In the genomic region with DNA sequence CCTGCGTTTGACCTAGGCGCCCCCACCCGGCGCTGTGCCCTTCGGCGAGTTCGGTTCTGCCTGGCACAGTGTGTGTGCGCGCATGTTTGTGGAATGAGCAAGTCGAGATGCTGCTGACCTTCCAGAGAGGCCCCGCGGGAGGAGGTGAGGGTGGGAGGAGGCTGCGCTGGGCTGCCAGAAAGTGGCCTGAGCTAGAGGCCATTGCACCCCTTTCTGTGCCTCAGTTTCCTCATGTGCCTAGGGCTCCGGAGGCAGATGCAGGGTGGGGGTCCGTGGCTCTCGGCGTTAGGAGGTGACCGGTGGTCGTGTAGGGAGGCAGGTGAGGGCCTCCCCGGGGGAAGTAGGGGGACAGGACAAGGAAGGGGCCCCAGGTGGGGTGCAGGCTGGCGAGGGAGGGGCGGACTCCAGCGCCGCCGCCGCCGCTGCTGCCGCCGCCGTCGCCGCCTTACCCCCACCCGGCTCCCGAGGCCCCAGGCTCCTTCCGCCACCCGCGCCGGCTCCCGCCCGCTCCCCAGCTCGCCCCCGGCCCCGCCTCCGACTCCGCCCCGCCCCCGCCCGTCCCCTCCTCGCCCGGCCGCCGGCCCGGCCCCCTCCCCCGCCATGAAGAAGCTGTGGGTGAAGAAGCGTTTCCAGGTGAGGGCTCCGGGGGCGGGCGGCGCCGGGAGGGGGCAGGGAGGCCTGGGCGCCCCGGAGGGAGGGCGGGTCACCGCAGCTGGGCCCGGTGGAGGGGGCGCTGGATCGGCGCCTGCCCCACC, we compare ENCODE assay signal across 8 cellular contexts. TPM values are rescaled to one million over a fixed set of nuclear protein-coding genes. Genes with fewer than 3 reads are reported as not detected.
A peak's percentile ranks its signal among the peaks of the same experiment; 100 is the strongest.
DNase-seq lines count a peak whose midpoint lies in the region; ATAC-seq, FAIRE-seq and TF ChIP-seq lines count a peak whose summit lies in the region.

No MANE protein-coding gene starts in this region.

- no peaks in the 10 kb centered on the region for H3K36me3 ChIP-seq in CD4-positive, CD25-positive, alpha-beta regulatory T cell (ENCODE audit: control insufficient read depth, insufficient read depth, low read length)
- H3K36me3 ChIP-seq in H1 (ENCODE audit: control insufficient read depth in 2 of 4, insufficient read depth in 4 of 4, low read length in 3 of 4) = no peaks in the 10 kb centered on the region

- no peak overlapping the region for H3K4ac ChIP-seq in H1 (replicated peaks; ENCODE audit: insufficient read length, low read depth, low read length)

- H3K56ac ChIP-seq in H1 (replicated peaks; ENCODE audit: insufficient read length, low read depth, low read length) = no peak overlapping the region

- H2BK15ac ChIP-seq in H1 (ENCODE audit: low read length) = peak overlapping the region; percentile 72; the same call in 1 of the 2 replicates

- no peak overlapping the region for H2BK120ac ChIP-seq in H1 (replicated peaks; ENCODE audit: low read depth, low read length)

- H3K27ac ChIP-seq in CD4-positive, CD25-positive, alpha-beta regulatory T cell (ENCODE audit: insufficient read depth, low read length, poor library complexity, severe bottlenecking) = no peak overlapping the region
- no peak overlapping the region for H3K27ac ChIP-seq in H1 (ENCODE audit: low read depth, low read length)

- H3K4me3 ChIP-seq in CD4-positive, CD25-positive, alpha-beta regulatory T cell (ENCODE audit: low read depth, low read length) = no peak overlapping the region
- H3K4me3 ChIP-seq in H1 (ENCODE audit: extremely low read depth in 1 of 4, insufficient read depth in 2 of 4, low read depth in 3 of 4, low read length in 4 of 4) = peak overlapping the region; percentile 47 to 66 (median 54)

- peak overlapping the region; percentile 85 for H3K18ac ChIP-seq in H1 (ENCODE audit: extremely low read depth, low read length)

- CTCF ChIA-PET in activated CD4-positive, alpha-beta memory T cell treated with anti-CD3 and anti-CD28 coated beads, Interleukin-2, amount 10 ng/mL, durations not matched to agents 7 days and 5 days (lab: Charles Lee) = no interaction called here
- CTCF ChIA-PET in H1 (lab: Charles Lee; ENCODE audit: partially characterized antibody) = interaction anchor here (1.1 to 113.1 kb wide), 4 partner anchors 17 to 53 kb away, joined by 3 to 7248 read pairs (median 3717); a partner anchor contains a TSS

- H3K27ac Mint-ChIP-seq in CD4-positive, CD25-positive, alpha-beta regulatory T cell = no peak overlapping the region
- H3K27ac Mint-ChIP-seq in activated CD4-positive, alpha-beta memory T cell treated with anti-CD3 and anti-CD28 coated beads, Interleukin-2, amount 10 ng/mL, durations not matched to agents 7 days and 5 days = no peak overlapping the region
- peak overlapping the region; percentile 92 for H3K27ac Mint-ChIP-seq in mesothelial cell of epicardium

- no peak overlapping the region for H2BK20ac ChIP-seq in H1 (ENCODE audit: low read length)

- H3K36me3 Mint-ChIP-seq in CD4-positive, CD25-positive, alpha-beta regulatory T cell = no peaks in the 10 kb centered on the region
- H3K36me3 Mint-ChIP-seq in activated CD4-positive, alpha-beta memory T cell treated with anti-CD3 and anti-CD28 coated beads, Interleukin-2, amount 10 ng/mL, durations not matched to agents 7 days and 5 days (ENCODE audit: low read depth) = no peaks in the 10 kb centered on the region
- no peaks in the 10 kb centered on the region for H3K36me3 Mint-ChIP-seq in mesothelial cell of epicardium

- H4K5ac ChIP-seq in H1 (ENCODE audit: insufficient read length, low read depth, low read length) = peak overlapping the region; percentile 26

- no peak overlapping the region for H2AK5ac ChIP-seq in H1 (ENCODE audit: low read depth, low read length)

- H4K91ac ChIP-seq in H1 (replicated peaks; ENCODE audit: insufficient read length, low read length) = peak overlapping the region; percentile 92

- H3K79me1 ChIP-seq in H1 (ENCODE audit: low read depth, low read length) = no peaks in the 10 kb centered on the region

- DNase-seq in CD4-positive, CD25-positive, alpha-beta regulatory T cell = peak; percentile 24 to 30 (median 30)
- DNase-seq in LoVo (ENCODE audit: low spot score) = peak; percentile 18
- peak; percentile 25 for DNase-seq in activated CD4-positive, alpha-beta memory T cell treated with anti-CD3 and anti-CD28 coated beads, Interleukin-2, amount 10 ng/mL, durations not matched to agents 7 days and 5 days
- peak in 1 of 2 experiments; percentile 68 for DNase-seq in H1 (ENCODE audit: low read depth in 1 of 2, low spot score in 2 of 2)
- no peak for DNase-seq in mesothelial cell of epicardium (ENCODE audit: low spot score in 2 of 2, unreplicated experiment in 2 of 2)
- DNase-seq in stimulated activated naive CD4-positive, alpha-beta T cell (lab: John Stamatoyannopoulos, UW) = peak; percentile 22 to 66 (median 49)
- DNase-seq in SK-N-DZ (ENCODE audit: low spot score) = no peak

- peaks cover 0 to 19% (median 2%) of the 10 kb centered on the region in 4 donors for H3K4me1 Mint-ChIP-seq in CD4-positive, CD25-positive, alpha-beta regulatory T cell
- H3K4me1 Mint-ChIP-seq in activated CD4-positive, alpha-beta memory T cell treated with anti-CD3 and anti-CD28 coated beads, Interleukin-2, amount 10 ng/mL, durations not matched to agents 7 days and 5 days = peaks cover 9% of the 10 kb centered on the region
- peaks cover 31% of the 10 kb centered on the region for H3K4me1 Mint-ChIP-seq in mesothelial cell of epicardium

- H3K9me3 ChIP-seq in CD4-positive, CD25-positive, alpha-beta regulatory T cell (ENCODE audit: control insufficient read depth in 2 of 2, low read length in 2 of 2) = no peaks in the 10 kb centered on the region
- no peaks in the 10 kb centered on the region for H3K9me3 ChIP-seq in H1 (ENCODE audit: insufficient read depth in 2 of 2, low read depth in 1 of 2, low read length in 1 of 2)

- no peak for TF ChIP-seq EP300 in H1 (IDR thresholded peaks at IDR 0.05; ENCODE audit: borderline replicate concordance in 1 of 2, low read depth in 2 of 2, low read length in 2 of 2)

- 9% methylated on average over 25 of the region's 68 CpGs; no CpG with 5 or more reads in 1 of the 2 experiments for WGBS in H1 (ENCODE audit: extremely low coverage in 1 of 2, insufficient coverage in 1 of 2, insufficient read length in 1 of 2, insufficient replicate concordance in 2 of 2, low coverage in 1 of 2, low lambda C conversion rate in 2 of 2, missing lambda C conversion rate in 1 of 2), 2 experiments

- TF ChIP-seq CTCF in H1 (IDR thresholded peaks at IDR 0.05; ENCODE audit: control extremely low read depth in 1 of 3, insufficient read depth in 1 of 3, low read depth in 1 of 3, low read length in 3 of 3) = no peak
- TF ChIP-seq CTCF in mesothelial cell of epicardium (IDR thresholded peaks at IDR 0.05; ENCODE audit: unreplicated experiment) = no peak

- peaks cover 6% of the 10 kb centered on the region; the same call in 1 of the 2 replicates for H3K23me2 ChIP-seq in H1 (ENCODE audit: low read depth, low read length)

- no peak for FAIRE-seq in H1 (lab: Jason Lieb, UNC)

- peaks cover 0 to 5% (median 0%) of the 10 kb centered on the region in 7 donors for H3K9me3 Mint-ChIP-seq in CD4-positive, CD25-positive, alpha-beta regulatory T cell
- H3K9me3 Mint-ChIP-seq in activated CD4-positive, alpha-beta memory T cell treated with anti-CD3 and anti-CD28 coated beads, Interleukin-2, amount 10 ng/mL, durations not matched to agents 7 days and 5 days = no peaks in the 10 kb centered on the region
- no peaks in the 10 kb centered on the region for H3K9me3 Mint-ChIP-seq in mesothelial cell of epicardium

- peaks cover 12% of the 10 kb centered on the region for H3K27me3 ChIP-seq in CD4-positive, CD25-positive, alpha-beta regulatory T cell (ENCODE audit: control insufficient read depth, insufficient read depth, low read length)
- peaks cover 0 to 17% (median 11%) of the 10 kb centered on the region in 4 experiments; a peak in 5 of 7 replicates for H3K27me3 ChIP-seq in H1 (replicated peaks in 1 of 4; ENCODE audit: control insufficient read depth in 3 of 4, extremely low read depth in 1 of 4, insufficient read depth in 3 of 4, low read length in 3 of 4)

- peaks cover 0 to 11% of the 10 kb centered on the region in 2 experiments for H4K20me1 ChIP-seq in H1 (replicated peaks in 1 of 2; ENCODE audit: control insufficient read depth in 1 of 2, insufficient read depth in 2 of 2, low read length in 2 of 2)

- H2BK5ac ChIP-seq in H1 (ENCODE audit: low read depth, low read length) = peak overlapping the region; percentile 78; the same call in 1 of the 2 replicates

- no peak overlapping the region; the same call in 1 of the 2 replicates for H2BK12ac ChIP-seq in H1 (ENCODE audit: low read depth, low read length)

- no peak overlapping the region for H3K9ac ChIP-seq in H1 (replicated peaks in 1 of 4; ENCODE audit: extremely low read depth in 1 of 4, low read depth in 3 of 4, low read length in 3 of 4)

- peaks cover 6% of the 10 kb centered on the region for H3K4me1 ChIP-seq in CD4-positive, CD25-positive, alpha-beta regulatory T cell (ENCODE audit: control insufficient read depth, insufficient read depth, low read length, poor library complexity, severe bottlenecking)
- peaks cover 0 to 19% (median 7%) of the 10 kb centered on the region in 4 experiments; a peak in 6 of 7 replicates for H3K4me1 ChIP-seq in H1 (replicated peaks in 1 of 4; ENCODE audit: control insufficient read depth in 3 of 4, insufficient read depth in 4 of 4, low read length in 3 of 4)

- H3K4me3 Mint-ChIP-seq in CD4-positive, CD25-positive, alpha-beta regulatory T cell = peak overlapping the region; percentile 27 to 83 (median 78)
- H3K4me3 Mint-ChIP-seq in activated CD4-positive, alpha-beta memory T cell treated with anti-CD3 and anti-CD28 coated beads, Interleukin-2, amount 10 ng/mL, durations not matched to agents 7 days and 5 days = peak overlapping the region; percentile 33
- peak overlapping the region; percentile 85 for H3K4me3 Mint-ChIP-seq in mesothelial cell of epicardium

- peak; percentile 32 to 61 for ATAC-seq in CD4-positive, CD25-positive, alpha-beta regulatory T cell (ENCODE audit: low read depth in 2 of 2)
- ATAC-seq in HG02759 (IDR thresholded peaks at IDR 0.05; ENCODE audit: unreplicated experiment) = no peak

- POLR2A ChIA-PET in activated CD4-positive, alpha-beta memory T cell treated with anti-CD3 and anti-CD28 coated beads, Interleukin-2, amount 10 ng/mL, durations not matched to agents 7 days and 5 days (lab: Charles Lee) = no interaction called here
- POLR2A ChIA-PET in H1 (lab: Charles Lee; ENCODE audit: partially characterized antibody) = interaction anchor here (1.0 to 1.9 kb wide), 10 partner anchors 11 to 86 kb away, joined by 3 to 5 read pairs (median 4); no protein-coding TSS in a partner anchor

- peak overlapping the region; percentile 28; the same call in 1 of the 2 replicates for H2AFZ ChIP-seq in H1 (ENCODE audit: low read length)

- no peak overlapping the region for H4K8ac ChIP-seq in H1 (ENCODE audit: extremely low read depth, insufficient read depth, low read length)

- H3K79me2 ChIP-seq in H1 (ENCODE audit: control insufficient read depth in 1 of 2, insufficient read depth in 2 of 2, low read length in 2 of 2) = no peaks in the 10 kb centered on the region

- peak overlapping the region; percentile 71 to 98 for H3K4me2 ChIP-seq in H1 (ENCODE audit: insufficient read depth in 1 of 2, low read depth in 2 of 2, low read length in 2 of 2)

- TF ChIP-seq RAD21 in H1 (IDR thresholded peaks at IDR 0.05 in 1 of 2, conservative IDR thresholded peaks at IDR 0.05 in 1 of 2; ENCODE audit: low read depth in 2 of 2, low read length in 2 of 2) = no peak

- no peak overlapping the region for H3K23ac ChIP-seq in H1 (ENCODE audit: insufficient read length)

- no peak overlapping the region for H3K14ac ChIP-seq in H1 (ENCODE audit: insufficient read length)

- no peak for TF ChIP-seq POLR2A in H1 (IDR thresholded peaks at IDR 0.05; ENCODE audit: control extremely low read depth in 1 of 2, low read depth in 2 of 2, low read length in 2 of 2)

- peaks cover 47% of the 10 kb centered on the region for H3K27me3 Mint-ChIP-seq in CD4-positive, CD25-positive, alpha-beta regulatory T cell
- H3K27me3 Mint-ChIP-seq in activated CD4-positive, alpha-beta memory T cell treated with anti-CD3 and anti-CD28 coated beads, Interleukin-2, amount 10 ng/mL, durations not matched to agents 7 days and 5 days = peaks cover 33% of the 10 kb centered on the region
- H3K27me3 Mint-ChIP-seq in mesothelial cell of epicardium (ENCODE audit: low read depth) = no peaks in the 10 kb centered on the region

RNA-seq across cellular contexts. Expression of a gene that starts 7.0 kb away (rescaled TPM):
- total RNA-seq in CD4-positive, CD25-positive, alpha-beta regulatory T cell = 4.1 TPM
- polyA plus RNA-seq in CD4-positive, CD25-positive, alpha-beta regulatory T cell = under 1 TPM in 1 of 4 donors, not detected in 3; 0.20 TPM
- total RNA-seq in activated CD4-positive, alpha-beta memory T cell treated with anti-CD3 and anti-CD28 coated beads, Interleukin-2, amount 10 ng/mL, durations not matched to agents 7 days and 5 days = 1 to 10 TPM in 1 of 2 experiments, under 1 TPM in 1; 0.20 to 1.1 TPM
- total RNA-seq in H1 (2021; fragmentation: NEBNext Ultra II Directional; extraction: Animal tissue kit (Norgen Biotek cat#: 25700)) = 32.0 and 36.7 TPM in 2 replicates
- 19.9 and 37.1 TPM in 2 replicates for polyA plus RNA-seq in H1 (2011; rRNA removed)
- 41.0 TPM for polyA plus RNA-seq in H1 (2011; cell fraction: cytosol; rRNA removed)
- 98.6 TPM for polyA plus RNA-seq in H1 (2011; cell fraction: nucleus; rRNA removed)
- polyA plus RNA-seq in H1 (2012, experiment 1 of 2) = 20.0 to 41.3 TPM (median 36.9 TPM) in 4 replicates
- 18.5 TPM for polyA plus RNA-seq in H1 (2012, experiment 2 of 2)
- 41.2 TPM for polyA plus RNA-seq in H1 (2013, experiment 1 of 2)
- 36.3 TPM for polyA plus RNA-seq in H1 (2013, experiment 2 of 2)
- polyA minus RNA-seq in H1 (2011; rRNA and poly(A)+ RNA removed) = 7.1 and 12.4 TPM in 2 replicates
- 13.4 TPM for polyA minus RNA-seq in H1 (2011; cell fraction: cytosol; rRNA and poly(A)+ RNA removed)
- polyA minus RNA-seq in H1 (2011; cell fraction: nucleus; rRNA and poly(A)+ RNA removed) = 39.5 TPM
- 95.4 to 97.7 TPM (median 97.7 TPM) in 3 replicates for total RNA-seq in mesothelial cell of epicardium
- 26.0 and 31.5 TPM in 2 replicates for polyA plus RNA-seq in SK-N-DZ (2014; cell fraction: cytosol; rRNA removed)
- 59.5 and 81.6 TPM in 2 replicates for polyA plus RNA-seq in SK-N-DZ (2014; cell fraction: nucleus; rRNA removed)

RNA-seq across cellular contexts. Expression of a gene that starts 23.5 kb away (rescaled TPM):
- total RNA-seq in CD4-positive, CD25-positive, alpha-beta regulatory T cell = not detected
- polyA plus RNA-seq in CD4-positive, CD25-positive, alpha-beta regulatory T cell = not detected
- not detected for total RNA-seq in activated CD4-positive, alpha-beta memory T cell treated with anti-CD3 and anti-CD28 coated beads, Interleukin-2, amount 10 ng/mL, durations not matched to agents 7 days and 5 days
- 1.5 and 1.8 TPM in 2 replicates for total RNA-seq in H1 (2021; fragmentation: NEBNext Ultra II Directional; extraction: Animal tissue kit (Norgen Biotek cat#: 25700))
- polyA plus RNA-seq in H1 (2011; rRNA removed) = 3.8 and 4.3 TPM in 2 replicates
- polyA plus RNA-seq in H1 (2011; cell fraction: cytosol; rRNA removed) = 5.0 TPM
- 3.5 TPM for polyA plus RNA-seq in H1 (2011; cell fraction: nucleus; rRNA removed)
- polyA plus RNA-seq in H1 (2012, experiment 1 of 2) = 2.0 to 3.8 TPM (median 3.0 TPM) in 4 replicates
- polyA plus RNA-seq in H1 (2012, experiment 2 of 2) = 1.8 TPM
- polyA plus RNA-seq in H1 (2013, experiment 1 of 2) = 1.2 TPM
- 2.2 TPM for polyA plus RNA-seq in H1 (2013, experiment 2 of 2)
- polyA minus RNA-seq in H1 (2011; rRNA and poly(A)+ RNA removed) = 7.1 and 14.3 TPM in 2 replicates
- 5.7 TPM for polyA minus RNA-seq in H1 (2011; cell fraction: cytosol; rRNA and poly(A)+ RNA removed)
- polyA minus RNA-seq in H1 (2011; cell fraction: nucleus; rRNA and poly(A)+ RNA removed) = 2.7 TPM
- total RNA-seq in mesothelial cell of epicardium = 33.0 to 38.5 TPM (median 37.0 TPM) in 3 replicates
- polyA plus RNA-seq in SK-N-DZ (2014; cell fraction: cytosol; rRNA removed) = 0.07 and 3.0 TPM in 2 replicates
- 0.29 TPM in 1 of 2 replicates, not detected in the other for polyA plus RNA-seq in SK-N-DZ (2014; cell fraction: nucleus; rRNA removed)

RNA-seq across cellular contexts. Expression of a gene that starts 53.9 kb away (rescaled TPM):
- total RNA-seq in CD4-positive, CD25-positive, alpha-beta regulatory T cell = 74.0 TPM
- 10 to 100 TPM; 51.2 to 76.1 (median 63.5) TPM for polyA plus RNA-seq in CD4-positive, CD25-positive, alpha-beta regulatory T cell
- 10 to 100 TPM; 40.1 to 44.4 TPM for total RNA-seq in activated CD4-positive, alpha-beta memory T cell treated with anti-CD3 and anti-CD28 coated beads, Interleukin-2, amount 10 ng/mL, durations not matched to agents 7 days and 5 days
- total RNA-seq in H1 (2021; fragmentation: NEBNext Ultra II Directional; extraction: Animal tissue kit (Norgen Biotek cat#: 25700)) = 59.8 and 64.2 TPM in 2 replicates
- 109 and 142 TPM in 2 replicates for polyA plus RNA-seq in H1 (2011; rRNA removed)
- 96.0 TPM for polyA plus RNA-seq in H1 (2011; cell fraction: cytosol; rRNA removed)
- 161 TPM for polyA plus RNA-seq in H1 (2011; cell fraction: nucleus; rRNA removed)
- 58.5 to 91.4 TPM (median 86.2 TPM) in 4 replicates for polyA plus RNA-seq in H1 (2012, experiment 1 of 2)
- polyA plus RNA-seq in H1 (2012, experiment 2 of 2) = 101 TPM
- polyA plus RNA-seq in H1 (2013, experiment 1 of 2) = 58.4 TPM
- 61.5 TPM for polyA plus RNA-seq in H1 (2013, experiment 2 of 2)
- polyA minus RNA-seq in H1 (2011; rRNA and poly(A)+ RNA removed) = 69.7 and 71.8 TPM in 2 replicates
- 32.7 TPM for polyA minus RNA-seq in H1 (2011; cell fraction: cytosol; rRNA and poly(A)+ RNA removed)
- polyA minus RNA-seq in H1 (2011; cell fraction: nucleus; rRNA and poly(A)+ RNA removed) = 55.3 TPM
- total RNA-seq in mesothelial cell of epicardium = 73.2 to 85.1 TPM (median 77.1 TPM) in 3 replicates
- 20.4 and 29.6 TPM in 2 replicates for polyA plus RNA-seq in SK-N-DZ (2014; cell fraction: cytosol; rRNA removed)
- 43.8 and 121 TPM in 2 replicates for polyA plus RNA-seq in SK-N-DZ (2014; cell fraction: nucleus; rRNA removed)

RNA-seq across cellular contexts. Expression of a gene that starts 57.1 kb away (rescaled TPM):
- 25.9 TPM for total RNA-seq in CD4-positive, CD25-positive, alpha-beta regulatory T cell
- 10 to 100 TPM; 17.2 to 35.1 (median 25.1) TPM for polyA plus RNA-seq in CD4-positive, CD25-positive, alpha-beta regulatory T cell
- 10 to 100 TPM; 41.0 to 42.3 TPM for total RNA-seq in activated CD4-positive, alpha-beta memory T cell treated with anti-CD3 and anti-CD28 coated beads, Interleukin-2, amount 10 ng/mL, durations not matched to agents 7 days and 5 days
- 34.3 and 35.3 TPM in 2 replicates for total RNA-seq in H1 (2021; fragmentation: NEBNext Ultra II Directional; extraction: Animal tissue kit (Norgen Biotek cat#: 25700))
- 98.8 and 101 TPM in 2 replicates for polyA plus RNA-seq in H1 (2011; rRNA removed)
- 59.0 TPM for polyA plus RNA-seq in H1 (2011; cell fraction: cytosol; rRNA removed)
- 133 TPM for polyA plus RNA-seq in H1 (2011; cell fraction: nucleus; rRNA removed)
- 32.8 to 43.7 TPM (median 41.5 TPM) in 4 replicates for polyA plus RNA-seq in H1 (2012, experiment 1 of 2)
- 53.9 TPM for polyA plus RNA-seq in H1 (2012, experiment 2 of 2)
- 32.4 TPM for polyA plus RNA-seq in H1 (2013, experiment 1 of 2)
- 31.6 TPM for polyA plus RNA-seq in H1 (2013, experiment 2 of 2)
- polyA minus RNA-seq in H1 (2011; rRNA and poly(A)+ RNA removed) = 67.3 and 79.3 TPM in 2 replicates
- 24.6 TPM for polyA minus RNA-seq in H1 (2011; cell fraction: cytosol; rRNA and poly(A)+ RNA removed)
- 26.1 TPM for polyA minus RNA-seq in H1 (2011; cell fraction: nucleus; rRNA and poly(A)+ RNA removed)
- 34.5 to 37.3 TPM (median 36.0 TPM) in 3 replicates for total RNA-seq in mesothelial cell of epicardium
- polyA plus RNA-seq in SK-N-DZ (2014; cell fraction: cytosol; rRNA removed) = 37.1 and 42.5 TPM in 2 replicates
- 69.3 and 75.5 TPM in 2 replicates for polyA plus RNA-seq in SK-N-DZ (2014; cell fraction: nucleus; rRNA removed)

Comparison
In these comparisons a context has a peak if more than half of its experiments do, and no peak if none do; other contexts are left out.
1. DNase-seq: peak in CD4-positive, CD25-positive, alpha-beta regulatory T cell (3 of 3), LoVo (single experiment), activated CD4-positive, alpha-beta memory T cell treated with anti-CD3 and anti-CD28 coated beads, Interleukin-2, amount 10 ng/mL, durations not matched to agents 7 days and 5 days (single experiment) and stimulated activated naive CD4-positive, alpha-beta T cell (6 of 6); none in mesothelial cell of epicardium (0 of 2) and SK-N-DZ (single experiment).
2. H3K4me3 Mint-ChIP-seq: peak in every context shown above with its lines; median percentile 85 in mesothelial cell of epicardium; 78 in CD4-positive, CD25-positive, alpha-beta regulatory T cell; 33 in activated CD4-positive, alpha-beta memory T cell treated with anti-CD3 and anti-CD28 coated beads, Interleukin-2, amount 10 ng/mL, durations not matched to agents 7 days and 5 days.
3. RNA of a gene that starts 23.5 kb away (total RNA-seq): 33.0 to 38.5 TPM in mesothelial cell of epicardium; 1.5 to 1.8 TPM in H1, not detected in CD4-positive, CD25-positive, alpha-beta regulatory T cell (single experiment) and not detected in activated CD4-positive, alpha-beta memory T cell treated with anti-CD3 and anti-CD28 coated beads, Interleukin-2, amount 10 ng/mL, durations not matched to agents 7 days and 5 days; every median in the first group is over 10 times any median in the second.